19 cellular contexts compared by ENCODE assay signal in the genomic region with DNA sequence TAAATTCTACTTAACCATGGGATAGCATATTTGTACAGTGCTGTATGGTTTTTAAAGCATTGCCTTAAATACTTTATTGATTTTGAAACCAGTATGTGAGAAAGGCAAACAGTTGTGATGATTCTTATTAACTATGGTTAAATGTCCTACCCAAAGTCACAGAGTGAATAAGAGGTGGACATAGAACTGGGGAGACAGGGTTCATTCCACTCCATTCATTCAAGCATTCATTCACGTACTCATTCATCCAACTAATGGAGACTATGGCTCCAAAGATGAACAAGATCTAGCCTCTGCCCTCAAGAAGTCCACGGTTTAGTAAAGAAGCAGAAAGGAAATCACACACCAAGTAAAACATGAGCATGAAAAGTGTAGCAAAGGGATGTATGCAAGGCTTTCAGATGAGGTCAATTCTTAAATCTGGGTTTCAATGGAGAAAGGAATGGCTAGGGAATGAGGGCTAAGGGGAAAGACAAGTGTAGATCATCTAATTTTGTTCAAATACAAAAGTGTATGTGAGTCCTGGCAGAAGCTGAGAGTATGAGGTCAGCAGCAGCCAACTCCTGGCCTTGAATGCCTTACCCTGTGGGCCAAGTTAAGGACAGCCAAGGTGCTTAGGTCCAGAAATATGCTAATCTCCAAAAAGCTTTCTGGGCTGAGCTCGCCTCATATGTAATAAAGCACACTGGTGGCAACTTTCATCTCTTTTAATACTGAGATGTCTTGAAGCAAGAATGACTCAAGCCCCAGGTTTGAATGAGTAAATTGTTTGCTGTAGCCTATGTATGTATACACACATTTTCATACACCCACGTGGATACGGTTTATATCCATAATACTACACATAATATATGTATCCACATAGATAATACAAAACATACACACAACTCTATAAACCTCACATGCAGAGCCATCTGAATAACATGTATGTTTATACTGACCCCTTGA. TPM values are rescaled to one million over a fixed set of nuclear protein-coding genes. Genes with fewer than 3 reads are reported as not detected.
DNase-seq lines count a peak whose midpoint lies in the region; ATAC-seq, FAIRE-seq and TF ChIP-seq lines count a peak whose summit lies in the region.
"Had no signal": no experiment of that assay in that cellular context is flagged by ENCODE, and none has a peak within 500 bp of the region (broad histone marks: within the 10 kb centered on the region; RNA-seq: fewer than 3 reads in every experiment).

No MANE protein-coding gene starts in this region.

- peak overlapping the region; percentile 37 to 92 for H3K27ac Mint-ChIP-seq in T-cell
- peak overlapping the region; percentile 53 to 98 for H3K27ac Mint-ChIP-seq in effector memory CD8-positive, alpha-beta T cell

- H3K4me1 Mint-ChIP-seq in T-cell, result peaks cover 33 to 39% (median 38%) of the 10 kb centered on the region in 3 donors
- H3K4me1 Mint-ChIP-seq in effector memory CD8-positive, alpha-beta T cell (ENCODE audit: low read depth in 2 of 2), result peaks cover 41 to 44% of the 10 kb centered on the region in 2 donors

- CTCF ChIA-PET in T-cell (lab: Charles Lee), result interaction anchor here in 1 of 2 donors (0.9 kb wide), 1 partner anchor 9 kb away, joined by 3 read pairs; no protein-coding TSS in a partner anchor

- no peaks in the 10 kb centered on the region for H3K36me3 ChIP-seq in right atrium auricular region
- no peaks in the 10 kb centered on the region for H3K36me3 ChIP-seq in pancreas
- H3K36me3 ChIP-seq: left lung, thoracic aorta had no signal

- DNase-seq in Right ventricle myocardium superior (no peak), right atrium auricular region (ENCODE audit: low spot score) (no peak), T-cell (no peak), pancreas (peak in 4 of 6 donors; percentile 13 to 39 (median 30)), NCI-H510A treated with DMSO at 0.1 percent for 48 hours (lab: John Stamatoyannopoulos, UW) (no peak), NCI-H748 (lab: John Stamatoyannopoulos, UW; ENCODE audit: unreplicated experiment) (no peak)
- no peak for DNase-seq in effector memory CD8-positive, alpha-beta T cell
- DNase-seq: activated CD4-positive, alpha-beta T cell treated with anti-CD3 and anti-CD28 coated beads, Interleukin-2, amount 50 U/mL, for 1 hour; amniotic stem cell; left lung; NCI-H187 treated with DMSO at 0.1 percent for 48 hours; small intestine; stimulated activated CD4-positive, alpha-beta T cell treated with anti-CD3 and anti-CD28 coated beads, Interleukin-4, amount 100 ng/mL, for 4 hours; stimulated activated CD8-positive, alpha-beta memory T cell treated with anti-CD3 and anti-CD28 coated beads, Interleukin-4, amount 100 ng/mL, for 48 hours; T-helper 9 cell had no signal

- TF ChIP-seq CTCF in right atrium auricular region (IDR thresholded peaks at IDR 0.05) (no peak), pancreas (IDR thresholded peaks at IDR 0.05) (no peak)

- H3K36me3 Mint-ChIP-seq in T-cell, result peaks cover 3% of the 10 kb centered on the region
- peaks cover 32% of the 10 kb centered on the region for H3K36me3 Mint-ChIP-seq in effector memory CD8-positive, alpha-beta T cell (ENCODE audit: insufficient read depth)

- H3K4me1 ChIP-seq in right atrium auricular region, result peaks cover 0 to 23% of the 10 kb centered on the region in 2 donors
- H3K4me1 ChIP-seq in pancreas, result peaks cover 3 to 18% (median 14%) of the 10 kb centered on the region in 3 donors

- ATAC-seq in Right ventricle myocardium superior (ENCODE audit: poor library complexity) (peak; percentile 23), T-cell (replicated peaks in 1 of 4) (no peak), pancreas (peak in 2 of 4 donors; percentile 4 to 19), HG02885 (IDR thresholded peaks at IDR 0.05; ENCODE audit: poor library complexity, unreplicated experiment) (no peak)
- no peak for ATAC-seq in effector memory CD8-positive, alpha-beta T cell (replicated peaks)
- ATAC-seq: left lung had no signal

- no peak overlapping the region for H3K27ac ChIP-seq in right atrium auricular region
- no peak overlapping the region for H3K27ac ChIP-seq in pancreas
- H3K27ac ChIP-seq: left lung, thoracic aorta had no signal

- H3K27me3 ChIP-seq in right atrium auricular region, result no peaks in the 10 kb centered on the region
- no peaks in the 10 kb centered on the region for H3K27me3 ChIP-seq in pancreas

- FAIRE-seq in pancreas (lab: Jason Lieb, UNC), result no peak
- FAIRE-seq: endometrium, frontal cortex, small intestine had no signal

- H3K27me3 Mint-ChIP-seq in T-cell, result no peaks in the 10 kb centered on the region
- H3K27me3 Mint-ChIP-seq in effector memory CD8-positive, alpha-beta T cell, result no peaks in the 10 kb centered on the region

- POLR2A ChIA-PET in T-cell (lab: Charles Lee), result interaction anchor here in 1 of 2 donors (0.7 kb wide), 1 partner anchor 107 kb away, joined by 3 read pairs; no protein-coding TSS in a partner anchor

- H3K9me3 ChIP-seq in right atrium auricular region, result no peaks in the 10 kb centered on the region
- no peaks in the 10 kb centered on the region for H3K9me3 ChIP-seq in pancreas
- H3K9me3 ChIP-seq: left lung, thoracic aorta had no signal

- no peaks in the 10 kb centered on the region for H3K9me3 Mint-ChIP-seq in T-cell
- H3K9me3 Mint-ChIP-seq in effector memory CD8-positive, alpha-beta T cell, result no peaks in the 10 kb centered on the region

- WGBS in pancreas, 2 donors, result 44 to 52% methylated on average over 5 of the region's 5 CpGs

- peak overlapping the region in 2 of 3 donors; percentile 22 to 96 for H3K4me3 Mint-ChIP-seq in T-cell
- peak overlapping the region; percentile 92 to 99 for H3K4me3 Mint-ChIP-seq in effector memory CD8-positive, alpha-beta T cell

- H3K4me3 ChIP-seq in right atrium auricular region (no peak overlapping the region), pancreas (no peak overlapping the region)
- H3K4me3 ChIP-seq: left lung, thoracic aorta had no signal

- intact Hi-C loops in Right ventricle myocardium superior (cut with DNase I), result loop anchor here (10.0 kb wide), 1 partner anchor 271 kb away; no protein-coding TSS in a partner anchor
- intact Hi-C loops in pancreas (cut with DNase I), result loop anchor here in 1 of 3 donors (10.0 kb wide), 1 partner anchor 111 kb away; no protein-coding TSS in a partner anchor

RNA-seq across cellular contexts. Expression of a gene that starts 4.3 kb away (rescaled TPM):
- total RNA-seq in Right ventricle myocardium superior (22.5 TPM), right atrium auricular region (10 to 100 TPM in 1 of 2 donors, 1 to 10 TPM in 1; 9.0 to 11.6 TPM), T-cell (10 to 100 TPM; 52.2 to 81.0 (median 60.9) TPM), pancreas (10 to 100 TPM in 1 of 6 donors, 1 to 10 TPM in 5; 4.4 to 13.6 (median 6.0) TPM)
- polyA plus RNA-seq in pancreas, result 1 to 10 TPM; 3.5 to 4.7 TPM

Comparison
In these comparisons a context has a peak if more than half of its experiments do, and no peak if none do; other contexts are left out.
1. DNase-seq: peak in pancreas (4 of 6); none in Right ventricle myocardium superior (single experiment), right atrium auricular region (single experiment), T-cell (0 of 34), effector memory CD8-positive, alpha-beta T cell (0 of 3), NCI-H510A treated with DMSO at 0.1 percent for 48 hours (single experiment) and NCI-H748 (single experiment).